ENCODE assay signal across 12 cellular contexts in the genomic region with DNA sequence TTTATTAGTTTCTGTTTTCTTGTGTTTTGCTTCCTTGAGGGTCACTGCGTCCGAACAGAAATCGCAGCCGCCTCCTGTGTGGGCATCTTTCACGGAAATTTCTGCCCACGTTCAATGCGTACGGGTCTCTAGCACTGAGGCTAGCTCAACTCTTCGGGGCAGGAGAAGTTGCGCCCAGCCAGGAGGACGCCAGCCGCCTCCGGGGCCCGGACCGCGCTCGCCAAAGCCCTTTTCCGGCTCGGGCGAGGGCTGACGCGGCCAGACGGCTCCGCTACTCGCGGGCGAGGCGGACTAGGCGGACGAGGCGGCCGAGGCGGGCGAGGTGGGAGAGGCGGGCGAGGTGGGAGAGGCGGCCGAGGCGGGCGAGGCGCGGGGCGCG. TPM values are rescaled to one million over a fixed set of nuclear protein-coding genes. Genes with fewer than 3 reads are reported as not detected.
A peak's percentile ranks its signal among the peaks of the same experiment; 100 is the strongest.
DNase-seq lines count a peak whose midpoint lies in the region; ATAC-seq and TF ChIP-seq lines count a peak whose summit lies in the region.
"Had no signal": no experiment of that assay in that cellular context is flagged by ENCODE, and none has a peak within 500 bp of the region (broad histone marks: within the 10 kb centered on the region; RNA-seq: fewer than 3 reads in every experiment).

No MANE protein-coding gene starts in this region.

- ATAC-seq in Right ventricle myocardium superior (ENCODE audit: poor library complexity) (no peak), left lung (peak; percentile 41)
- ATAC-seq: HCT116 had no signal

- peak overlapping the region in 1 of 2 donors; percentile 15 for H3K4me3 ChIP-seq in right atrium auricular region
- no peak overlapping the region for H3K4me3 ChIP-seq in choroid plexus epithelial cell (ENCODE audit: low read depth, low read length)
- no peak overlapping the region for H3K4me3 ChIP-seq in left lung

- peak overlapping the region; percentile 89 for H3K4me3 Mint-ChIP-seq in type B pancreatic cell

- H3K36me3 ChIP-seq in right atrium auricular region (no peaks in the 10 kb centered on the region), left lung (no peaks in the 10 kb centered on the region)

- no peaks in the 10 kb centered on the region for H3K9me3 Mint-ChIP-seq in type B pancreatic cell

- H3K4me1 Mint-ChIP-seq in type B pancreatic cell (ENCODE audit: unreplicated experiment): peaks cover 7% of the 10 kb centered on the region

- H3K4me1 ChIP-seq in right atrium auricular region: peaks cover 0 to 21% of the 10 kb centered on the region in 2 donors
- peaks cover 0 to 24% of the 10 kb centered on the region in 2 donors for H3K4me1 ChIP-seq in left lung

- intact Hi-C loops in Right ventricle myocardium superior (cut with DNase I): loop anchor here (5.0 kb wide), 1 partner anchor 1203 kb away; no protein-coding TSS in a partner anchor
- intact Hi-C loops in left lung (cut with DNase I): loop anchor here in 1 of 2 donors (10.0 kb wide), 1 partner anchor 1205 kb away; no protein-coding TSS in a partner anchor

- H3K36me3 Mint-ChIP-seq in type B pancreatic cell: peaks cover 16% of the 10 kb centered on the region
- H3K36me3 Mint-ChIP-seq: activated naive CD8-positive, alpha-beta T cell had no signal

- peaks cover 93% of the 10 kb centered on the region for H3K27me3 Mint-ChIP-seq in type B pancreatic cell

- TF ChIP-seq CTCF in right atrium auricular region (IDR thresholded peaks at IDR 0.05) (no peak), choroid plexus epithelial cell (conservative IDR thresholded peaks at IDR 0.05; ENCODE audit: low read depth, low read length) (no peak), left lung (IDR thresholded peaks at IDR 0.05) (no peak), type B pancreatic cell (conservative IDR thresholded peaks at IDR 0.05) (no peak)

- H3K9me3 ChIP-seq in right atrium auricular region (no peaks in the 10 kb centered on the region), left lung (no peaks in the 10 kb centered on the region)

- H3K27me3 ChIP-seq in right atrium auricular region (peaks cover 28 to 37% of the 10 kb centered on the region in 2 donors), left lung (peaks cover 80 to 100% of the 10 kb centered on the region in 2 donors)

- H3K27ac Mint-ChIP-seq in type B pancreatic cell: peak overlapping the region; percentile 86
- H3K27ac Mint-ChIP-seq: activated naive CD8-positive, alpha-beta T cell had no signal

- H3K27ac ChIP-seq in right atrium auricular region (no peak overlapping the region), left lung (no peak overlapping the region)

- DNase-seq in Right ventricle myocardium superior (peak; percentile 39), right atrium auricular region (ENCODE audit: low spot score) (no peak), choroid plexus epithelial cell (ENCODE audit: low read depth) (peak; percentile 1), left lung (peak in 1 of 2 donors; percentile 84), type B pancreatic cell (ENCODE audit: extremely low spot score, unreplicated experiment) (no peak), putamen (ENCODE audit: low spot score) (no peak), NCI-H510A treated with DMSO at 0.1 percent for 48 hours (lab: John Stamatoyannopoulos, UW) (no peak)
- no peak for DNase-seq in activated T-cell treated with anti-CD3 and anti-CD28 coated beads, Interleukin-2, amount 50 U/mL, for 1 hour

RNA-seq across cellular contexts. Expression of a gene that starts 0.8 kb away (rescaled TPM):
- total RNA-seq in Right ventricle myocardium superior: not detected
- total RNA-seq in right atrium auricular region: not detected
- total RNA-seq in left lung: under 1 TPM in 1 of 2 donors, not detected in 1; 0.82 TPM
- total RNA-seq in type B pancreatic cell (ENCODE audit: low replicate concordance): 11.6 and 75.5 TPM in 2 replicates
- total RNA-seq: fibroblast of villous mesenchyme, omental fat pad had no signal

Comparison
In these comparisons a context has a peak if more than half of its experiments do, and no peak if none do; other contexts are left out.
1. DNase-seq: peak in Right ventricle myocardium superior (single experiment) and choroid plexus epithelial cell (single experiment); none in right atrium auricular region (single experiment), type B pancreatic cell (single experiment), putamen (single experiment), NCI-H510A treated with DMSO at 0.1 percent for 48 hours (single experiment) and activated T-cell treated with anti-CD3 and anti-CD28 coated beads, Interleukin-2, amount 50 U/mL, for 1 hour (single experiment).